14 cellular contexts compared by ENCODE assay signal in genomic region chr1:172723251-172723650, GRCh38.
"Had no signal": no experiment of that assay in that cellular context is flagged by ENCODE, and none has a peak within 500 bp of the region (broad histone marks: within the 10 kb centered on the region; RNA-seq: fewer than 3 reads in every experiment).

No MANE protein-coding gene starts in this region.

- H3K9ac ChIP-seq: parathyroid adenoma had no signal

- H3K4me3 Mint-ChIP-seq: activated B cell treated with CpG ODN at 0.5 μM for 24 hours; naive thymus-derived CD4-positive, alpha-beta T cell; stimulated activated effector memory CD8-positive, alpha-beta T cell treated with anti-CD3 and anti-CD28 coated beads, Interleukin-12 subunit alpha, Interleukin-12 subunit beta, amount 100 ng/mL, for 72 hours had no signal

- H3K79me2 ChIP-seq: parathyroid adenoma had no signal

- H3K9me3 ChIP-seq: esophagus muscularis mucosa, gastroesophageal sphincter, thyroid gland had no signal

- ATAC-seq: gastroesophageal sphincter; naive thymus-derived CD4-positive, alpha-beta T cell; stimulated activated effector memory CD8-positive, alpha-beta T cell treated with anti-CD3 and anti-CD28 coated beads, Interleukin-12 subunit alpha, Interleukin-12 subunit beta, amount 100 ng/mL, for 72 hours had no signal

- H3K27ac Mint-ChIP-seq: activated B cell treated with CpG ODN at 0.5 μM for 24 hours; activated T-helper 2 cell treated with anti-CD3 and anti-CD28 coated beads, Interferon-gamma antibody, Interleukin-2, Interleukin-4, amounts not matched to agents 10 μg/mL and 5 μg/mL and 100 μg/mL, durations not matched to agents 14 hours and 24 hours and 36 hours; naive thymus-derived CD4-positive, alpha-beta T cell; stimulated activated effector memory CD8-positive, alpha-beta T cell treated with anti-CD3 and anti-CD28 coated beads, Interleukin-12 subunit alpha, Interleukin-12 subunit beta, amount 100 ng/mL, for 72 hours had no signal

- H3K27me3 Mint-ChIP-seq: activated B cell treated with CpG ODN at 0.5 μM for 24 hours had no signal

- H3K36me3 ChIP-seq: esophagus muscularis mucosa, gastroesophageal sphincter, thyroid gland had no signal

- H2AFZ ChIP-seq: parathyroid adenoma had no signal

- H3K27me3 ChIP-seq: esophagus muscularis mucosa, gastroesophageal sphincter, thyroid gland had no signal

- H3K4me1 ChIP-seq: thyroid gland had no signal

- H3K36me3 Mint-ChIP-seq: stimulated activated effector memory CD8-positive, alpha-beta T cell treated with anti-CD3 and anti-CD28 coated beads, Interleukin-12 subunit alpha, Interleukin-12 subunit beta, amount 100 ng/mL, for 72 hours had no signal

- H3K27ac ChIP-seq: esophagus muscularis mucosa, gastroesophageal sphincter, parathyroid adenoma, thyroid gland had no signal

- DNase-seq: activated B cell treated with CpG ODN at 0.5 μM for 24 hours; activated CD4-positive, alpha-beta T cell treated with anti-CD3 and anti-CD28 coated beads, Interleukin-2, amount 50 U/mL, for 1 hour; activated naive CD4-positive, alpha-beta T cell treated with anti-CD3 and anti-CD28 coated beads, Interleukin-2, amount 50 U/mL, for 16 hours; activated T-cell treated with anti-CD3 and anti-CD28 coated beads for 4 hours; amniotic stem cell; naive thymus-derived CD4-positive, alpha-beta T cell; retina; small intestine; thyroid gland had no signal

- H3K4me3 ChIP-seq: esophagus muscularis mucosa, gastroesophageal sphincter, thyroid gland had no signal
